ENCODE assay signal across 1 cellular context in genomic region chr7:150448789-150449147, GRCh38.
TF ChIP-seq lines count a peak whose summit lies in the region.

No MANE protein-coding gene starts in this region.

TF ChIP-seq in K562, 482 proteins besides CTCF, POLR2A, EP300 and RAD21 (continued from another document and continues in another):
- TF ChIP-seq USF1 (CRISPR knock-in tag; IDR thresholded peaks at IDR 0.05) (no peak), ATF7 (IDR thresholded peaks at IDR 0.05) (0 out of 2 replicates have a peak, but pooled peaks have one; percentile 39), SMARCA5 (IDR thresholded peaks at IDR 0.05) (no peak), ZNF79 (CRISPR knock-in tag; IDR thresholded peaks at IDR 0.05; ENCODE audit: low read depth) (no peak), SREBF2 (CRISPR knock-in tag; IDR thresholded peaks at IDR 0.05) (no peak), GABPB1 (CRISPR knock-in tag; IDR thresholded peaks at IDR 0.05) (peak; percentile 13; the same call in 1 of the 2 replicates), CBX5 (IDR thresholded peaks at IDR 0.05; ENCODE audit: borderline replicate concordance, low read depth) (no peak), MAFG (tag; conservative IDR thresholded peaks at IDR 0.05) (peak; percentile 99), LCOR (CRISPR knock-in tag; IDR thresholded peaks at IDR 0.05) (0 out of 2 replicates have a peak, but pooled peaks have one; percentile 41), ZKSCAN3 (CRISPR knock-in tag; IDR thresholded peaks at IDR 0.05) (no peak), RBFOX2 (IDR thresholded peaks at IDR 0.05; ENCODE audit: low read depth, low read length) (no peak), HNRNPH1 (optimal IDR thresholded peaks at IDR 0.05; ENCODE audit: low read depth, low read length) (no peak), ZNF436 (CRISPR knock-in tag; IDR thresholded peaks at IDR 0.05) (no peak), PHF21A (IDR thresholded peaks at IDR 0.05; ENCODE audit: borderline replicate concordance, low read depth) (no peak), DACH1 (IDR thresholded peaks at IDR 0.05; ENCODE audit: partially characterized antibody) (no peak), ZNF584 (CRISPR knock-in tag; IDR thresholded peaks at IDR 0.05; ENCODE audit: low read depth) (no peak), ZNF512 (tag; IDR thresholded peaks at IDR 0.05) (no peak), TEAD2 (tag; IDR thresholded peaks at IDR 0.05) (no peak), CBX2 (IDR thresholded peaks at IDR 0.05; ENCODE audit: insufficient read depth, low read length, poor library complexity, severe bottlenecking) (no peak), TAF9B (IDR thresholded peaks at IDR 0.05; ENCODE audit: partially characterized antibody) (no peak), BCOR (IDR thresholded peaks at IDR 0.05) (no peak), SOX6 (IDR thresholded peaks at IDR 0.05) (no peak), ELF4 (CRISPR knock-in tag; IDR thresholded peaks at IDR 0.05) (no peak), NFE2 (IDR thresholded peaks at IDR 0.05; ENCODE audit: low read depth) (peak; percentile 86), ZNF551 (CRISPR knock-in tag; IDR thresholded peaks at IDR 0.05) (no peak), ZNF830 (CRISPR knock-in tag; IDR thresholded peaks at IDR 0.05) (no peak), SUPT5H (IDR thresholded peaks at IDR 0.05) (no peak), DDX20 (tag; IDR thresholded peaks at IDR 0.05; ENCODE audit: low read depth) (no peak), ARID4B (CRISPR knock-in tag; IDR thresholded peaks at IDR 0.05) (no peak), TAF1 (IDR thresholded peaks at IDR 0.05; ENCODE audit: control insufficient read depth, extremely low read depth, insufficient read depth, low read length, severe bottlenecking) (no peak), RB1 (IDR thresholded peaks at IDR 0.05; ENCODE audit: low read depth) (peak; percentile 65), ZNF134 (CRISPR knock-in tag; conservative IDR thresholded peaks at IDR 0.05) (no peak), PML (IDR thresholded peaks at IDR 0.05; ENCODE audit: low read length) (no peak), ETV1 (tag; conservative IDR thresholded peaks at IDR 0.05; ENCODE audit: low read depth) (no peak), ETS2 (tag; IDR thresholded peaks at IDR 0.05; ENCODE audit: borderline replicate concordance, poor library complexity, severe bottlenecking) (no peak), ATF1 (CRISPR knock-in tag; IDR thresholded peaks at IDR 0.05) (no peak), ATF1 (tag; IDR thresholded peaks at IDR 0.05) (no peak; the same call in 1 of the 2 replicates), MAFF (IDR thresholded peaks at IDR 0.05; ENCODE audit: low read length) (peak; percentile 98), ZNF408 (CRISPR knock-in tag; IDR thresholded peaks at IDR 0.05; ENCODE audit: low read depth) (no peak), MBD1 (CRISPR knock-in tag; IDR thresholded peaks at IDR 0.05) (no peak), RCOR1 (IDR thresholded peaks at IDR 0.05; ENCODE audit: borderline replicate concordance in 1 of 2, low read depth in 2 of 2, low read length in 2 of 2) (peak in 1 of 2 experiments; percentile 45; a peak in 1 of 4 replicates), ETV6 (IDR thresholded peaks at IDR 0.05; ENCODE audit: borderline replicate concordance in 1 of 2, low read depth in 2 of 2, low read length in 1 of 2) (no peak), ETV6 (CRISPR knock-in tag; IDR thresholded peaks at IDR 0.05; ENCODE audit: borderline replicate concordance) (no peak), THRAP3 (IDR thresholded peaks at IDR 0.05; ENCODE audit: borderline replicate concordance) (no peak), SFPQ (IDR thresholded peaks at IDR 0.05; ENCODE audit: low read depth, low read length) (no peak), CREM (IDR thresholded peaks at IDR 0.05; ENCODE audit: low read depth) (peak; percentile 48; the same call in 1 of the 2 replicates), CC2D1A (IDR thresholded peaks at IDR 0.05) (0 out of 2 replicates have a peak, but pooled peaks have one; percentile 63), SNRNP70 (optimal IDR thresholded peaks at IDR 0.05; ENCODE audit: low read depth, low read length) (no peak), RERE (CRISPR knock-in tag; IDR thresholded peaks at IDR 0.05; ENCODE audit: borderline replicate concordance) (no peak), HCFC1 (IDR thresholded peaks at IDR 0.05; ENCODE audit: low read depth, low read length) (0 out of 2 replicates have a peak, but pooled peaks have one; percentile 21), DEAF1 (CRISPR knock-in tag; IDR thresholded peaks at IDR 0.05) (peak; percentile 95), FOXJ3 (CRISPR knock-in tag; IDR thresholded peaks at IDR 0.05) (no peak), ESRRB (CRISPR knock-in tag; IDR thresholded peaks at IDR 0.05; ENCODE audit: borderline replicate concordance) (no peak), ZBTB17 (CRISPR knock-in tag; IDR thresholded peaks at IDR 0.05) (no peak), SAFB (IDR thresholded peaks at IDR 0.05; ENCODE audit: borderline replicate concordance, low read depth, low read length) (no peak), SRSF3 (IDR thresholded peaks at IDR 0.05; ENCODE audit: insufficient read depth, low read length) (no peak), ARHGAP35 (IDR thresholded peaks at IDR 0.05; ENCODE audit: partially characterized antibody) (no peak)
